In genomic region chr15:66922608-66923007, GRCh38 we compare ENCODE assay signal across 20 cellular contexts.
DNase-seq lines count a peak whose midpoint lies in the region; ATAC-seq and TF ChIP-seq lines count a peak whose summit lies in the region.
"Had no signal": no experiment of that assay in that cellular context is flagged by ENCODE, and none has a peak within 500 bp of the region (broad histone marks: within the 10 kb centered on the region; RNA-seq: fewer than 3 reads in every experiment).

No MANE protein-coding gene starts in this region.

- CTCF ChIA-PET in activated CD8-positive, alpha-beta memory T cell treated with anti-CD3 and anti-CD28 coated beads, Interleukin-2, amount 10 ng/mL, durations not matched to agents 7 days and 5 days (lab: Charles Lee), result interaction anchor here (0.9 to 1.2 kb wide), 2 partner anchors 9 to 19 kb away, joined by 3 read pairs; no protein-coding TSS in a partner anchor

- no peak overlapping the region for H3K27ac ChIP-seq in sigmoid colon
- H3K27ac ChIP-seq in colonic mucosa, result no peak overlapping the region
- H3K27ac ChIP-seq: 22Rv1, RWPE1 had no signal

- 0 out of 2 replicates have a peak, but pooled peaks cover 4% of the 10 kb centered on the region for H3K9me3 ChIP-seq in Loucy (ENCODE audit: insufficient read depth, low read depth, low read length)
- H3K9me3 ChIP-seq in sigmoid colon, result peaks cover 0 to 4% (median 0%) of the 10 kb centered on the region in 4 donors
- H3K9me3 ChIP-seq in colonic mucosa, result no peaks in the 10 kb centered on the region

- H3K4me3 Mint-ChIP-seq in activated CD8-positive, alpha-beta memory T cell treated with anti-CD3 and anti-CD28 coated beads, Interleukin-2, amount 10 ng/mL, durations not matched to agents 7 days and 5 days, result no peak overlapping the region
- H3K4me3 Mint-ChIP-seq in dendritic cell treated with granulocyte-macrophage colony-stimulating factor and Interleukin-4, amounts not matched to agents 40 ng/mL and 50 ng/mL, for 4 days, result no peak overlapping the region
- H3K4me3 Mint-ChIP-seq in activated T-cell treated with anti-CD3 and anti-CD28 coated beads, Interleukin-2, amount 50 U/mL, for 4 hours, result no peak overlapping the region
- H3K4me3 Mint-ChIP-seq: CD4-positive, CD25-positive, alpha-beta regulatory T cell; T-cell had no signal

- no peak for TF ChIP-seq EP300 in sigmoid colon (IDR thresholded peaks at IDR 0.05)

- TF ChIP-seq CTCF in Loucy (conservative IDR thresholded peaks at IDR 0.05; ENCODE audit: low read length) (no peak), sigmoid colon (IDR thresholded peaks at IDR 0.05) (no peak), omental fat pad (IDR thresholded peaks at IDR 0.05) (no peak), colonic mucosa (IDR thresholded peaks at IDR 0.05) (no peak)

- H3K27me3 Mint-ChIP-seq in activated CD8-positive, alpha-beta memory T cell treated with anti-CD3 and anti-CD28 coated beads, Interleukin-2, amount 10 ng/mL, durations not matched to agents 7 days and 5 days, result peaks cover 36% of the 10 kb centered on the region
- H3K27me3 Mint-ChIP-seq in dendritic cell treated with granulocyte-macrophage colony-stimulating factor and Interleukin-4, amounts not matched to agents 40 ng/mL and 50 ng/mL, for 4 days, result peaks cover under 1% of the 10 kb centered on the region
- H3K27me3 Mint-ChIP-seq in activated T-cell treated with anti-CD3 and anti-CD28 coated beads, Interleukin-2, amount 50 U/mL, for 4 hours (ENCODE audit: low read depth), result peaks cover 33% of the 10 kb centered on the region

- peaks cover 8% of the 10 kb centered on the region for H3K9me3 Mint-ChIP-seq in activated CD8-positive, alpha-beta memory T cell treated with anti-CD3 and anti-CD28 coated beads, Interleukin-2, amount 10 ng/mL, durations not matched to agents 7 days and 5 days (ENCODE audit: low read depth)
- peaks cover 49% of the 10 kb centered on the region for H3K9me3 Mint-ChIP-seq in dendritic cell treated with granulocyte-macrophage colony-stimulating factor and Interleukin-4, amounts not matched to agents 40 ng/mL and 50 ng/mL, for 4 days
- peaks cover 7% of the 10 kb centered on the region for H3K9me3 Mint-ChIP-seq in activated T-cell treated with anti-CD3 and anti-CD28 coated beads, Interleukin-2, amount 50 U/mL, for 4 hours

- no peak for DNase-seq in activated CD8-positive, alpha-beta memory T cell treated with anti-CD3 and anti-CD28 coated beads, Interleukin-2, amount 10 ng/mL, durations not matched to agents 7 days and 5 days
- DNase-seq in activated CD8-positive, alpha-beta memory T cell treated with anti-CD3 and anti-CD28 coated beads, Interleukin-2, amount 50 U/mL, for 4 hours, result no peak
- DNase-seq in sigmoid colon (peak; percentile 8), omental fat pad (ENCODE audit: low spot score) (no peak), colonic mucosa (no peak)
- no peak for DNase-seq in activated T-cell treated with anti-CD3 and anti-CD28 coated beads, Interleukin-2, amount 50 U/mL, for 4 hours
- DNase-seq: ACHN, DMS153, GOT3, NCI-H2029 treated with DMSO at 0.1 percent for 48 hours, NCI-H526 treated with DMSO at 0.1 percent for 48 hours, SHP77 had no signal

- H3K36me3 Mint-ChIP-seq in activated CD8-positive, alpha-beta memory T cell treated with anti-CD3 and anti-CD28 coated beads, Interleukin-2, amount 10 ng/mL, durations not matched to agents 7 days and 5 days, result peaks cover 9% of the 10 kb centered on the region
- peaks cover 32% of the 10 kb centered on the region for H3K36me3 Mint-ChIP-seq in dendritic cell treated with granulocyte-macrophage colony-stimulating factor and Interleukin-4, amounts not matched to agents 40 ng/mL and 50 ng/mL, for 4 days (ENCODE audit: low read depth)
- H3K36me3 Mint-ChIP-seq in activated T-cell treated with anti-CD3 and anti-CD28 coated beads, Interleukin-2, amount 50 U/mL, for 4 hours (ENCODE audit: insufficient read depth), result no peaks in the 10 kb centered on the region
- H3K36me3 Mint-ChIP-seq: CD4-positive, CD25-positive, alpha-beta regulatory T cell; T-cell had no signal

- no peaks in the 10 kb centered on the region for H3F3A ChIP-seq in Loucy (ENCODE audit: low read depth)

- H3K9ac ChIP-seq in Loucy (ENCODE audit: low read depth, low read length, poor library complexity, severe bottlenecking) (peak overlapping the region; percentile 9), colonic mucosa (ENCODE audit: low read depth in 2 of 2, low read length in 2 of 2) (no peak overlapping the region)

- H2AFZ ChIP-seq in Loucy (ENCODE audit: low read length), result peak overlapping the region; percentile 81

- H3K27me3 ChIP-seq in Loucy (ENCODE audit: insufficient read depth, low read length, poor library complexity, severe bottlenecking) (no peaks in the 10 kb centered on the region), sigmoid colon (no peaks in the 10 kb centered on the region), colonic mucosa (no peaks in the 10 kb centered on the region)
- H3K27me3 ChIP-seq: MG63 had no signal

- H3K4me1 Mint-ChIP-seq in activated CD8-positive, alpha-beta memory T cell treated with anti-CD3 and anti-CD28 coated beads, Interleukin-2, amount 10 ng/mL, durations not matched to agents 7 days and 5 days, result peaks cover 13% of the 10 kb centered on the region
- peaks cover 43% of the 10 kb centered on the region for H3K4me1 Mint-ChIP-seq in dendritic cell treated with granulocyte-macrophage colony-stimulating factor and Interleukin-4, amounts not matched to agents 40 ng/mL and 50 ng/mL, for 4 days (ENCODE audit: low read depth)
- H3K4me1 Mint-ChIP-seq in activated T-cell treated with anti-CD3 and anti-CD28 coated beads, Interleukin-2, amount 50 U/mL, for 4 hours (ENCODE audit: low read depth), result peaks cover 6% of the 10 kb centered on the region

- H3K9me2 ChIP-seq in Loucy (replicated peaks; ENCODE audit: low read depth, low read length), result no peaks in the 10 kb centered on the region

- ATAC-seq in activated CD8-positive, alpha-beta memory T cell treated with anti-CD3 and anti-CD28 coated beads, Interleukin-2, amount 10 ng/mL, durations not matched to agents 7 days and 5 days, result no peak
- ATAC-seq in omental fat pad (ENCODE audit: low FRiP score), result no peak
- ATAC-seq in activated T-cell treated with anti-CD3 and anti-CD28 coated beads, Interleukin-2, amount 50 U/mL, for 4 hours, result no peak

- H3K4me3 ChIP-seq in Loucy (ENCODE audit: low read length, poor library complexity, severe bottlenecking) (no peak overlapping the region), sigmoid colon (no peak overlapping the region), colonic mucosa (no peak overlapping the region)
- H3K4me3 ChIP-seq: GM12878, MG63 had no signal

- H3K4me1 ChIP-seq in Loucy (ENCODE audit: insufficient read depth, low read length, poor library complexity, severe bottlenecking), result no peaks in the 10 kb centered on the region
- H3K4me1 ChIP-seq in sigmoid colon, result peaks cover 0 to 14% (median 6%) of the 10 kb centered on the region in 4 donors
- no peaks in the 10 kb centered on the region for H3K4me1 ChIP-seq in colonic mucosa

- intact Hi-C loops in dendritic cell treated with granulocyte-macrophage colony-stimulating factor and Interleukin-4, amounts not matched to agents 40 ng/mL and 50 ng/mL, for 4 days (cut with micrococcal nuclease), result no loop called here
- intact Hi-C loops in sigmoid colon (cut with DNase I), result no loop called here
- intact Hi-C loops in colonic mucosa (cut with DNase I), result no loop called here

- 56 to 64% methylated on average over 3 of the region's 3 CpGs for WGBS in sigmoid colon, 2 donors

- no peak overlapping the region for H3K4me2 ChIP-seq in Loucy (ENCODE audit: low read depth, low read length, poor library complexity, severe bottlenecking)

- peak overlapping the region; percentile 14 for H3K27ac Mint-ChIP-seq in activated CD8-positive, alpha-beta memory T cell treated with anti-CD3 and anti-CD28 coated beads, Interleukin-2, amount 10 ng/mL, durations not matched to agents 7 days and 5 days
- H3K27ac Mint-ChIP-seq in dendritic cell treated with granulocyte-macrophage colony-stimulating factor and Interleukin-4, amounts not matched to agents 40 ng/mL and 50 ng/mL, for 4 days, result peak overlapping the region; percentile 97
- H3K27ac Mint-ChIP-seq: CD4-positive, CD25-positive, alpha-beta regulatory T cell; T-cell had no signal

- TF ChIP-seq POLR2A in sigmoid colon (IDR thresholded peaks at IDR 0.05), result no peak

- H3K36me3 ChIP-seq in Loucy (ENCODE audit: insufficient read depth, low read length) (no peaks in the 10 kb centered on the region), sigmoid colon (no peaks in the 10 kb centered on the region), colonic mucosa (no peaks in the 10 kb centered on the region)
- H3K36me3 ChIP-seq: MG63 had no signal

- H4K20me1 ChIP-seq in Loucy (ENCODE audit: insufficient read depth, low read length, poor library complexity, severe bottlenecking), result no peaks in the 10 kb centered on the region

- no peaks in the 10 kb centered on the region for H3K79me2 ChIP-seq in Loucy (ENCODE audit: insufficient read depth, low read length)
